Comparison of ENCODE assay signal across 12 cellular contexts in genomic region chr14:35222324-35222723, GRCh38.
"Had no signal": no experiment of that assay in that cellular context is flagged by ENCODE, and none has a peak within 500 bp of the region (broad histone marks: within the 10 kb centered on the region; RNA-seq: fewer than 3 reads in every experiment).

No MANE protein-coding gene starts in this region.

- H3K4me3 ChIP-seq: heart left ventricle, psoas muscle, sigmoid colon had no signal

- H3K27me3 Mint-ChIP-seq: activated naive CD8-positive, alpha-beta T cell treated with anti-CD3 and anti-CD28 coated beads, Interleukin-2, amount 10 ng/mL, durations not matched to agents 7 days and 5 days; type B pancreatic cell had no signal

- H3K27me3 ChIP-seq: heart left ventricle, sigmoid colon had no signal

- H3K27ac ChIP-seq: heart left ventricle, psoas muscle had no signal

- H3K27ac Mint-ChIP-seq: activated naive CD8-positive, alpha-beta T cell treated with anti-CD3 and anti-CD28 coated beads, Interleukin-2, amount 10 ng/mL, durations not matched to agents 7 days and 5 days; type B pancreatic cell had no signal

- H3K4me3 Mint-ChIP-seq: activated naive CD8-positive, alpha-beta T cell treated with anti-CD3 and anti-CD28 coated beads, Interleukin-2, amount 10 ng/mL, durations not matched to agents 7 days and 5 days; nephron; type B pancreatic cell had no signal

- ATAC-seq: heart left ventricle had no signal

- H3K9me3 ChIP-seq: heart left ventricle, psoas muscle, sigmoid colon had no signal

- H3K36me3 ChIP-seq: heart left ventricle, sigmoid colon had no signal

- DNase-seq: activated CD4-positive, alpha-beta T cell treated with anti-CD3 and anti-CD28 coated beads for 1 hour; activated effector memory CD4-positive, alpha-beta T cell treated with Interleukin-2 at 50 U/mL for 16 hours; activated naive CD8-positive, alpha-beta T cell treated with anti-CD3 and anti-CD28 coated beads, Interleukin-2, amount 10 ng/mL, durations not matched to agents 7 days and 5 days; aorta; heart left ventricle; islet precursor cell; psoas muscle; sigmoid colon; stimulated activated CD4-positive, alpha-beta T cell treated with anti-CD3 and anti-CD28 coated beads, Interleukin-2, amount 100 ng/mL, for 24 hours; stimulated activated naive CD4-positive, alpha-beta T cell treated with Interleukin-2 at 50 U/mL for 16 hours had no signal

- H3K9me3 Mint-ChIP-seq: activated naive CD8-positive, alpha-beta T cell treated with anti-CD3 and anti-CD28 coated beads, Interleukin-2, amount 10 ng/mL, durations not matched to agents 7 days and 5 days; nephron; type B pancreatic cell had no signal
